Comparison of ENCODE assay signal across 8 cellular contexts in the genomic region with DNA sequence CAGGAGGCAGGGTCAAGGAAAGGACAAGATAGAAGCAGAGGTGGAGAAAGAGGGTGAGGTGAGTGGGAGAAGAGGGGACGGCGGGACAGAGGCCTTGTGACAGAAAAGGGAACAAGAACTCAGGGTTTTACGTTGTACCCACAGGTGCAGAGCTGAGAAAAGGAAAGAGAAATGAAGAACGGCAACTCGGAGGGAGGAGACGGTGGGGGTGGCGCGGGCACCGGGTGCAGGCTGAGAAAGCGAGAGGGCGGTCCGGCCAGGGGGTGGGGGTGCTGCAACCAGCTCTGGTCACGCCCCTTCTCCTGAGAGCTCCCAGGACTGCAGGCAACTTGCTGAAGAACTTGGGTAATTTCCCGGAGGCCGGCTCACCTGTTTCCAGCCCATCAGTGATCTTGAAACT.
DNase-seq lines count a peak whose midpoint lies in the region; ATAC-seq and TF ChIP-seq lines count a peak whose summit lies in the region.

No MANE protein-coding gene starts in this region.

- intact Hi-C loops in prostate gland (cut with DNase I), result no loop called here

- DNase-seq in T-helper 9 cell (peak; percentile 43), prostate gland (ENCODE audit: low spot score) (peak; percentile 72), osteoblast (ENCODE audit: insufficient read length, low spot score, missing footprints) (no peak), NCI-H128 (lab: John Stamatoyannopoulos, UW; ENCODE audit: unreplicated experiment) (no peak), SKM-1 (lab: John Stamatoyannopoulos, UW; ENCODE audit: unreplicated experiment) (no peak)
- DNase-seq in central memory CD4-positive, alpha-beta T cell, result peak; percentile 37

- TF ChIP-seq CTCF in prostate gland (IDR thresholded peaks at IDR 0.05), result no peak
- no peak for TF ChIP-seq CTCF in osteoblast (IDR thresholded peaks at IDR 0.05; ENCODE audit: extremely low read depth, low read depth, low read length)

- no peak for TF ChIP-seq POLR2A in prostate gland (IDR thresholded peaks at IDR 0.05)

- H3K4me3 ChIP-seq in prostate gland (peak overlapping the region in 1 of 2 donors; percentile 14), osteoblast (ENCODE audit: insufficient read depth, low read length) (no peak overlapping the region)

- H3K36me3 ChIP-seq in prostate gland (no peaks in the 10 kb centered on the region), osteoblast (ENCODE audit: insufficient read depth, low read length) (no peaks in the 10 kb centered on the region)

- peak; percentile 76 for ATAC-seq in GM18858 (IDR thresholded peaks at IDR 0.05; ENCODE audit: unreplicated experiment)
- ATAC-seq in HG02970 (IDR thresholded peaks at IDR 0.05; ENCODE audit: low FRiP score, unreplicated experiment), result peak; percentile 84

- no peaks in the 10 kb centered on the region for H4K20me1 ChIP-seq in osteoblast (ENCODE audit: insufficient read depth, low read length)

- H3K27me3 ChIP-seq in prostate gland (replicated peaks; ENCODE audit: insufficient read depth) (no peaks in the 10 kb centered on the region), osteoblast (ENCODE audit: insufficient read depth, low read length) (no peaks in the 10 kb centered on the region)

- H3K9me3 ChIP-seq in prostate gland, result no peaks in the 10 kb centered on the region
- no peaks in the 10 kb centered on the region for H3K9me3 ChIP-seq in osteoblast (ENCODE audit: low read depth, low read length)

- 15% methylated on average over 15 of the region's 15 CpGs for WGBS in prostate gland

- H3K4me1 ChIP-seq in prostate gland (replicated peaks) (peaks cover 9% of the 10 kb centered on the region), osteoblast (ENCODE audit: insufficient read depth, low read length) (no peaks in the 10 kb centered on the region)

- H2AFZ ChIP-seq in osteoblast (ENCODE audit: low read length), result no peak overlapping the region

- H3K79me2 ChIP-seq in osteoblast (ENCODE audit: insufficient read depth, low read length), result no peaks in the 10 kb centered on the region

- no peak overlapping the region for H3K27ac ChIP-seq in prostate gland
- H3K27ac ChIP-seq in osteoblast (ENCODE audit: low read depth, low read length), result no peak overlapping the region

- no peak overlapping the region for H3K4me2 ChIP-seq in osteoblast (ENCODE audit: insufficient read depth, low read length)

Comparison
In these comparisons a context has a peak if more than half of its experiments do, and no peak if none do; other contexts are left out.
1. DNase-seq: peak in T-helper 9 cell (single experiment), central memory CD4-positive, alpha-beta T cell (single experiment) and prostate gland (single experiment); none in osteoblast (single experiment), NCI-H128 (single experiment) and SKM-1 (single experiment).